ENCODE assay signal across 21 cellular contexts in the genomic region with DNA sequence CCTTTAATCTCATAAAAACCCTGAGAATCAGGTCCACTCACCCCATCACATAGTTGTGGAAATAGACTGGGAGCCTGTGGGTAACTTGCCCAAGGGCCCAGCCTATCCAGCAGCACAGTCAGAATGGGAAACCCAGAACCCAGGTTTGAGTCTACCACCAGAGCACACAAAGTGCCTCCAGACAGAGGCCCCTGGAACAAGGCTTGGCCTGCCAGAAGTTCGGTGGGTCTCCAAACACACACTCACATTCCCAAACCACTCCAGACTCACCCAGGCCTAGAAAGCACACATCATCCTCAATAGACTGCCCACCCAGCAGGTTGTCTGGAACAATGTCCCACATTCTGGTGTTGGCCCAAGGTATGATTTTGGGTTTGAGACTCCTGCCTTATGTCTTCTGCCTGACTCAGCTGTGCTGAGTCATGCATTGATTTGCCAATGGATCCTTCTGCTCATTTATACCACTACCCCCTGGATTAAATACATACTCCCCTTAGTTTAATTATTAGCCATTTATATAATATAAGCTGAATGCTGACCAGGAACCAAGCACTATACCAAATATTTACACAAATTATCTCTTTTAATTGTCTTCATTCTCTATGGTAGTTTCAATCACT. TPM values are rescaled to one million over a fixed set of nuclear protein-coding genes. Genes with fewer than 3 reads are reported as not detected.
A peak's percentile ranks its signal among the peaks of the same experiment; 100 is the strongest.
DNase-seq lines count a peak whose midpoint lies in the region; ATAC-seq, FAIRE-seq and TF ChIP-seq lines count a peak whose summit lies in the region.
"Had no signal": no experiment of that assay in that cellular context is flagged by ENCODE, and none has a peak within 500 bp of the region (broad histone marks: within the 10 kb centered on the region; RNA-seq: fewer than 3 reads in every experiment).

No MANE protein-coding gene starts in this region.

- H3K79me2 ChIP-seq in HCT116 (ENCODE audit: insufficient read depth, low read length) = peaks cover 25% of the 10 kb centered on the region; the same call in 1 of the 2 replicates

- BruUV-seq in HCT116 (replicated peaks; lab: Mats Ljungman, UMichigan) = no TSS peak

- TF ChIP-seq EP300 in stomach (IDR thresholded peaks at IDR 0.05) = no peak

- no peak overlapping the region for H3K9ac ChIP-seq in HCT116 (ENCODE audit: low read length)

- peaks cover 0 to 3% of the 10 kb centered on the region in 2 experiments; a peak in 1 of 4 replicates for H3K36me3 ChIP-seq in HCT116 (ENCODE audit: control insufficient read depth in 1 of 2, insufficient read depth in 2 of 2, low read length in 2 of 2)
- no peaks in the 10 kb centered on the region for H3K36me3 ChIP-seq in stomach
- H3K36me3 ChIP-seq: lower lobe of right lung had no signal

- H3K27me3 ChIP-seq in HCT116 (ENCODE audit: insufficient read depth, low read length) = no peaks in the 10 kb centered on the region
- peaks cover 4 to 22% (median 13%) of the 10 kb centered on the region in 3 donors for H3K27me3 ChIP-seq in stomach

- TF ChIP-seq POLR2A in HCT116 (IDR thresholded peaks at IDR 0.05; ENCODE audit: borderline replicate concordance, extremely low read depth, insufficient read depth, insufficient read length) (no peak), stomach (IDR thresholded peaks at IDR 0.05) (no peak)

- RAD21 ChIA-PET in HCT116 (lab: Charles Lee; ENCODE audit: low non-redundant PET in 1 of 2, low total read pairs in 2 of 2, uncharacterized antibody in 2 of 2, unreplicated experiment in 2 of 2) = no interaction called here

- H3K4me3 ChIP-seq in HCT116 (replicated peaks in 1 of 2; ENCODE audit: low read depth in 1 of 2, low read length in 2 of 2) = no peak overlapping the region
- H3K4me3 ChIP-seq in stomach = no peak overlapping the region
- H3K4me3 ChIP-seq: lower lobe of right lung, mucosa of descending colon had no signal

- no peak overlapping the region for H2AFZ ChIP-seq in HCT116 (ENCODE audit: low read depth, low read length, poor library complexity, severe bottlenecking)

- H3K9me2 ChIP-seq in HCT116 (ENCODE audit: insufficient read depth) = no peaks in the 10 kb centered on the region

- peaks cover 6 to 33% of the 10 kb centered on the region in 2 experiments; a peak in 3 of 4 replicates for H3K4me1 ChIP-seq in HCT116 (ENCODE audit: control insufficient read depth in 1 of 2, insufficient read depth in 2 of 2, low read length in 2 of 2)
- peaks cover 10 to 30% (median 19%) of the 10 kb centered on the region in 4 donors for H3K4me1 ChIP-seq in stomach

- no peak overlapping the region for H3K4me2 ChIP-seq in HCT116 (ENCODE audit: low read length)

- H3K27ac ChIP-seq in HCT116 (ENCODE audit: low read depth, low read length) = no peak overlapping the region
- H3K27ac ChIP-seq in stomach = peak overlapping the region; percentile 20 to 33 (median 26)
- H3K27ac ChIP-seq: lower lobe of right lung had no signal

- WGBS in stomach, 5 donors = 50 to 100% (median 77%) methylated on average over 1 of the region's 1 CpG

- H3K9me3 ChIP-seq in HCT116 (ENCODE audit: control insufficient read depth in 1 of 2, insufficient read depth in 1 of 2, low read depth in 1 of 2, low read length in 2 of 2) (no peaks in the 10 kb centered on the region), stomach (no peaks in the 10 kb centered on the region)
- H3K9me3 ChIP-seq: lower lobe of right lung, mucosa of descending colon had no signal

- POLR2A ChIA-PET in HCT116 (lab: Charles Lee) = no interaction called here

- peak; percentile 53 for FAIRE-seq in islet of Langerhans (lab: Jason Lieb, UNC)
- FAIRE-seq: kidney had no signal

- H4K20me1 ChIP-seq in HCT116 (ENCODE audit: insufficient read depth) = no peaks in the 10 kb centered on the region

- CTCF ChIA-PET in HCT116 (lab: Charles Lee) = no interaction called here

- no peak for ATAC-seq in HCT116
- ATAC-seq: lower lobe of right lung, sciatic nerve had no signal

- DNase-seq in HCT116 (ENCODE audit: low read depth, low spot score) = no peak
- peak; percentile 23 for DNase-seq in RPMI7951 (ENCODE audit: low read depth)
- DNase-seq in stomach = no peak
- DNase-seq in HUDEP-2 (lab: John Stamatoyannopoulos, UW; ENCODE audit: unreplicated experiment in 76 of 76) = no peak
- no peak for DNase-seq in islet precursor cell
- no peak for DNase-seq in mesenteric fat pad (ENCODE audit: low spot score)
- DNase-seq: activated CD4-positive, alpha-beta T cell treated with anti-CD3 and anti-CD28 coated beads, Interleukin-2, amount 10 ng/mL, durations not matched to agents 24 days and 14 days; activated naive CD4-positive, alpha-beta T cell treated with Interleukin-2 at 50 U/mL for 16 hours; activated T-cell treated with anti-CD3 and anti-CD28 coated beads, Interleukin-2, amount 50 U/mL, for 48 hours; CD4-positive, alpha-beta T cell; glutamatergic neuron; H7; KG1; kidney; lower lobe of right lung; posterior cingulate gyrus; SHP77; stimulated activated CD4-positive, alpha-beta T cell treated with anti-CD3 and anti-CD28 coated beads, Interleukin-4, amount 100 ng/mL, for 4 hours had no signal

- intact Hi-C loops in HCT116 (cut with micrococcal nuclease) = no loop called here
- intact Hi-C loops in stomach (cut with DNase I; ENCODE audit: low total_unique reads) = no loop called here

- TF ChIP-seq CTCF in HCT116 (IDR thresholded peaks at IDR 0.05 in 2 of 3, conservative IDR thresholded peaks at IDR 0.05 in 1 of 3; ENCODE audit: borderline replicate concordance in 1 of 3, insufficient read depth in 1 of 3, low read depth in 2 of 3, low read length in 2 of 3) (no peak), stomach (IDR thresholded peaks at IDR 0.05) (no peak)

- TF ChIP-seq RAD21 in HCT116 (IDR thresholded peaks at IDR 0.05; ENCODE audit: low read depth) = no peak

TF ChIP-seq in HCT116, 20 proteins besides CTCF, POLR2A, EP300 and RAD21:
- TF ChIP-seq FOSL1 (IDR thresholded peaks at IDR 0.05; ENCODE audit: low read depth) (peak; percentile 7; the same call in 1 of the 2 replicates), EZH2phosphoT487 (IDR thresholded peaks at IDR 0.05; ENCODE audit: borderline replicate concordance) (no peak)
- TF ChIP-seq, protein P1, sequence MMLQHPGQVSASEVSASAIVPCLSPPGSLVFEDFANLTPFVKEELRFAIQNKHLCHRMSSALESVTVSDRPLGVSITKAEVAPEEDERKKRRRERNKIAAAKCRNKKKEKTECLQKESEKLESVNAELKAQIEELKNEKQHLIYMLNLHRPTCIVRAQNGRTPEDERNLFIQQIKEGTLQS (IDR thresholded peaks at IDR 0.05) = no peak

RNA-seq across cellular contexts. Expression of a gene that starts 4.5 kb away (rescaled TPM):
- 19.9 TPM for total RNA-seq in HCT116 (2021; ENCODE audit: unreplicated experiment)
- 9.4 and 13.0 TPM in 2 replicates for polyA plus RNA-seq in HCT116 (2012)
- total RNA-seq in RPMI7951 (2014; rRNA removed; shearing (Covaris generic)) = 22.5 and 26.6 TPM in 2 replicates
- total RNA-seq in stomach = 10 to 100 TPM in 4 of 5 donors, 1 to 10 TPM in 1; 9.4 to 31.7 (median 18.8) TPM
- 1 to 10 TPM; 1.5 to 3.1 (median 2.8) TPM for polyA plus RNA-seq in stomach
- total RNA-seq in mesenteric fat pad = 2.3 TPM
